12 cellular contexts compared by ENCODE assay signal in the genomic region with DNA sequence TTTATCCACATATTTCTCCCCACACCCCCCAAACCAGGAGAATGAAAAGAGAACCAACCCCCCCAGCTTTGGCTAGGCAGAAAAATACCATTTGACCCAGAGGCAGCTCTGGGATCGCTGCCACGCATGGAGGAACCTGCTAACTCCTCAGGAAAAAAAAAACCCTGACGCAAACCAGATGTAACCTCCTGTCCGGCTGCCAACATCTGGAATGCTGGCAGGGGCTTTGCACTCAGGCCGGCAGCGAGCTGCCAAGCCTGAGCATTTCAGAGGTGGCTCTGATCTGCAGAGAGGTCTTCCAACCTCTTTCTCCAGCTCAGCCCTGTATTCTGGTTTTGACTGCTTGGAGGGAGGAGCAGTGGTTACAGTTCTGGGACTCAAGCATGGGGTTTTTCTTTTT. TPM values are rescaled to one million over a fixed set of nuclear protein-coding genes. Genes with fewer than 3 reads are reported as not detected.
DNase-seq lines count a peak whose midpoint lies in the region; ATAC-seq and TF ChIP-seq lines count a peak whose summit lies in the region.
"Had no signal": no experiment of that assay in that cellular context is flagged by ENCODE, and none has a peak within 500 bp of the region (broad histone marks: within the 10 kb centered on the region; RNA-seq: fewer than 3 reads in every experiment).

No MANE protein-coding gene starts in this region.

- no peaks in the 10 kb centered on the region for H3K9me3 ChIP-seq in stomach

- no peak for DNase-seq in HFFc6
- DNase-seq in choroid plexus epithelial cell (ENCODE audit: low read depth), result peak; percentile 75
- DNase-seq in left colon, result peak; percentile 45 to 78
- no peak for DNase-seq in stomach
- no peak for DNase-seq in activated CD4-positive, CD25-positive, alpha-beta regulatory T cell treated with anti-CD3 and anti-CD28 coated beads, Interleukin-2, amount 50 U/mL, for 72 hours
- no peak for DNase-seq in activated CD4-positive, alpha-beta T cell treated with anti-CD3 and anti-CD28 coated beads for 36 hours
- no peak for DNase-seq in activated CD4-positive, alpha-beta T cell treated with anti-CD3 and anti-CD28 coated beads for 48 hours
- DNase-seq in stimulated activated naive CD4-positive, alpha-beta T cell (lab: John Stamatoyannopoulos, UW), result no peak
- DNase-seq: DMS79 treated with DMSO at 0.1 percent for 48 hours, H9 had no signal

- peak; percentile 70 for TF ChIP-seq EP300 in stomach (IDR thresholded peaks at IDR 0.05)

- peaks cover 0 to 4% (median 0%) of the 10 kb centered on the region in 3 donors for H3K27me3 ChIP-seq in stomach

- peaks cover 91% of the 10 kb centered on the region for H3K4me1 Mint-ChIP-seq in HFFc6 (ENCODE audit: low read depth)
- peaks cover 29% of the 10 kb centered on the region for H3K4me1 Mint-ChIP-seq in activated CD4-positive, alpha-beta T cell treated with anti-CD3 and anti-CD28 coated beads for 36 hours

- TF ChIP-seq CTCF in HFFc6 (IDR thresholded peaks at IDR 0.05), result no peak
- no peak for TF ChIP-seq CTCF in choroid plexus epithelial cell (conservative IDR thresholded peaks at IDR 0.05; ENCODE audit: low read depth, low read length)
- no peak for TF ChIP-seq CTCF in stomach (IDR thresholded peaks at IDR 0.05)

- POLR2A ChIA-PET in activated CD4-positive, alpha-beta T cell treated with anti-CD3 and anti-CD28 coated beads for 36 hours (lab: Charles Lee), result no interaction called here

- peak overlapping the region; percentile 72 for H3K4me3 Mint-ChIP-seq in HFFc6
- H3K4me3 Mint-ChIP-seq in activated CD4-positive, alpha-beta T cell treated with anti-CD3 and anti-CD28 coated beads for 36 hours, result no peak overlapping the region
- H3K4me3 Mint-ChIP-seq: activated naive CD4-positive, alpha-beta T cell treated with anti-CD3 and anti-CD28 coated beads, Interleukin-2, amount 50 U/mL, for 24 hours; H9 had no signal

- intact Hi-C loops in left colon (cut with DNase I, micrococcal nuclease) (no loop called here), stomach (cut with DNase I; ENCODE audit: low total_unique reads) (no loop called here)
- intact Hi-C loops in activated CD4-positive, alpha-beta T cell treated with anti-CD3 and anti-CD28 coated beads for 36 hours (cut with DNase I, micrococcal nuclease), result no loop called here

- H3K36me3 Mint-ChIP-seq in HFFc6 (ENCODE audit: low read depth), result peaks cover 32% of the 10 kb centered on the region
- peaks cover 18% of the 10 kb centered on the region for H3K36me3 Mint-ChIP-seq in activated CD4-positive, alpha-beta T cell treated with anti-CD3 and anti-CD28 coated beads for 36 hours (ENCODE audit: low read depth)
- H3K36me3 Mint-ChIP-seq: activated naive CD4-positive, alpha-beta T cell treated with anti-CD3 and anti-CD28 coated beads, Interleukin-2, amount 50 U/mL, for 24 hours had no signal

- peak overlapping the region in 4 of 5 donors; percentile 73 to 93 (median 92) for H3K27ac ChIP-seq in stomach

- WGBS in stomach, 5 donors, result 38 to 52% (median 49%) methylated on average over 6 of the region's 6 CpGs

- peak overlapping the region; percentile 93 for H3K27ac Mint-ChIP-seq in HFFc6
- no peak overlapping the region for H3K27ac Mint-ChIP-seq in activated CD4-positive, alpha-beta T cell treated with anti-CD3 and anti-CD28 coated beads for 36 hours
- H3K27ac Mint-ChIP-seq: activated naive CD4-positive, alpha-beta T cell treated with anti-CD3 and anti-CD28 coated beads, Interleukin-2, amount 50 U/mL, for 24 hours had no signal

- no peaks in the 10 kb centered on the region for H3K9me3 Mint-ChIP-seq in HFFc6
- H3K9me3 Mint-ChIP-seq in activated CD4-positive, alpha-beta T cell treated with anti-CD3 and anti-CD28 coated beads for 36 hours (ENCODE audit: low read depth), result no peaks in the 10 kb centered on the region
- H3K9me3 Mint-ChIP-seq: activated naive CD4-positive, alpha-beta T cell treated with anti-CD3 and anti-CD28 coated beads, Interleukin-2, amount 50 U/mL, for 24 hours; H9 had no signal

- ATAC-seq in left colon, result no peak
- no peak for ATAC-seq in activated CD4-positive, alpha-beta T cell treated with anti-CD3 and anti-CD28 coated beads for 36 hours

- CTCF ChIA-PET in activated CD4-positive, alpha-beta T cell treated with anti-CD3 and anti-CD28 coated beads for 36 hours (lab: Charles Lee), result interaction anchor here (0.6 to 2.3 kb wide), 6 partner anchors 14 to 276 kb away, joined by 3 to 5 read pairs (median 3); no protein-coding TSS in a partner anchor

- peaks cover 56 to 96% (median 75%) of the 10 kb centered on the region in 4 donors for H3K4me1 ChIP-seq in stomach

- no peak overlapping the region for H3K4me3 ChIP-seq in choroid plexus epithelial cell (ENCODE audit: low read depth, low read length)
- H3K4me3 ChIP-seq in stomach, result no peak overlapping the region

- H3K36me3 ChIP-seq in stomach, result peaks cover 13 to 42% (median 39%) of the 10 kb centered on the region in 4 donors

- no peak for TF ChIP-seq POLR2A in stomach (IDR thresholded peaks at IDR 0.05)

- peaks cover 4% of the 10 kb centered on the region; the same call in 1 of the 2 replicates for H3K27me3 Mint-ChIP-seq in HFFc6 (ENCODE audit: insufficient read depth)
- peaks cover 3% of the 10 kb centered on the region for H3K27me3 Mint-ChIP-seq in activated CD4-positive, alpha-beta T cell treated with anti-CD3 and anti-CD28 coated beads for 36 hours
- H3K27me3 Mint-ChIP-seq: activated naive CD4-positive, alpha-beta T cell treated with anti-CD3 and anti-CD28 coated beads, Interleukin-2, amount 50 U/mL, for 24 hours had no signal

RNA-seq across cellular contexts. Expression of a gene that starts 8.2 kb away (rescaled TPM):
- total RNA-seq in HFFc6 (2021; fragmentation: NEBNext Ultra II Directional; extraction: Animal tissue kit (Norgen Biotek cat#: 25700)), result 100 to 1,000 TPM; 575 to 816 (median 659) TPM
- 100 to 1,000 TPM; 148 to 209 TPM for total RNA-seq in left colon
- total RNA-seq in stomach, result 100 to 1,000 TPM in 4 of 5 donors, 10 to 100 TPM in 1; 71.2 to 658 (median 186) TPM
- 100 to 1,000 TPM in 2 of 3 donors, 10 to 100 TPM in 1; 77.3 to 175 (median 138) TPM for polyA plus RNA-seq in stomach
- 10 to 100 TPM; 40.2 to 45.6 TPM for total RNA-seq in activated CD4-positive, alpha-beta T cell treated with anti-CD3 and anti-CD28 coated beads for 36 hours
- total RNA-seq: OCI-LY7 had no signal

RNA-seq across cellular contexts. Expression of a gene that starts 33.7 kb away (rescaled TPM):
- total RNA-seq in HFFc6 (2021; fragmentation: NEBNext Ultra II Directional; extraction: Animal tissue kit (Norgen Biotek cat#: 25700)), result 100 to 1,000 TPM in 5 of 6 experiments, 10 to 100 TPM in 1; 73.2 to 170 (median 150) TPM
- total RNA-seq in left colon, result 10 to 100 TPM; 10.9 to 30.3 TPM
- total RNA-seq in stomach, result 100 to 1,000 TPM in 1 of 5 donors, 10 to 100 TPM in 2, 1 to 10 TPM in 2; 8.0 to 129 (median 17.2) TPM
- 10 to 100 TPM in 1 of 3 donors, 1 to 10 TPM in 2; 1.2 to 27.3 (median 9.1) TPM for polyA plus RNA-seq in stomach
- 100 to 1,000 TPM; 245 to 322 TPM for total RNA-seq in activated CD4-positive, alpha-beta T cell treated with anti-CD3 and anti-CD28 coated beads for 36 hours

RNA-seq across cellular contexts. Expression of a gene that starts 50.0 kb away (rescaled TPM):
- total RNA-seq in HFFc6 (2021; fragmentation: NEBNext Ultra II Directional; extraction: Animal tissue kit (Norgen Biotek cat#: 25700)), result under 1 TPM in 1 of 6 experiments, not detected in 5; 0.17 TPM
- total RNA-seq in left colon (10 to 100 TPM in 1 of 2 donors, 1 to 10 TPM in 1; 2.5 to 10.5 TPM), stomach (1 to 10 TPM in 1 of 5 donors, under 1 TPM in 3, not detected in 1; 0.18 to 3.5 (median 0.59) TPM)
- polyA plus RNA-seq in stomach, result 10 to 100 TPM in 1 of 3 donors, under 1 TPM in 1, not detected in 1; 0.62 to 23.2 TPM
- 10 to 100 TPM; 10.8 to 12.8 TPM for total RNA-seq in activated CD4-positive, alpha-beta T cell treated with anti-CD3 and anti-CD28 coated beads for 36 hours

Comparison
In these comparisons a context has a peak if more than half of its experiments do, and no peak if none do; other contexts are left out.
1. DNase-seq: peak in choroid plexus epithelial cell (single experiment) and left colon (2 of 2); none in HFFc6 (single experiment), stomach (single experiment), activated CD4-positive, CD25-positive, alpha-beta regulatory T cell treated with anti-CD3 and anti-CD28 coated beads, Interleukin-2, amount 50 U/mL, for 72 hours (single experiment), activated CD4-positive, alpha-beta T cell treated with anti-CD3 and anti-CD28 coated beads for 36 hours (single experiment), activated CD4-positive, alpha-beta T cell treated with anti-CD3 and anti-CD28 coated beads for 48 hours (single experiment) and stimulated activated naive CD4-positive, alpha-beta T cell (0 of 6).